29 cellular contexts compared by ENCODE assay signal in the genomic region with DNA sequence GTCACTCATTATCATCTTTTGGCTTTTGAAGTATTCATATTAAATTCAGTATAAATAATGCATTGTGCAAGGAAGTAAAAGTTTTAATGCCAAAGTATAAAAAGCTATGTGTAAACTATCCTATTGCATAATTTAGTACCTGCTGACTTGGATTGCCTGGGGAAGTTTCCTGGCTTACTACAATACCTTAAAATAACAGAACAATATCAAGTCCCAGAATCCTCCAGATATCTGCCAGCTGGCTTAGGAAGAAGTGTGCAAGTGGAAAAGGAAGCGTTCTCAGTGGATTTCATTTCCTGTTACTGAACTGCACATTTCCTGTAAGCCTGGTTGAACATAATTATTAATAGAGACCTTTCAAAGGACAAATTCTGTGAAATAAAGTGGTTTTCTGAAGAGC.
DNase-seq lines count a peak whose midpoint lies in the region; ATAC-seq, FAIRE-seq and TF ChIP-seq lines count a peak whose summit lies in the region.
"Had no signal": no experiment of that assay in that cellular context is flagged by ENCODE, and none has a peak within 500 bp of the region (broad histone marks: within the 10 kb centered on the region; RNA-seq: fewer than 3 reads in every experiment).

No MANE protein-coding gene starts in this region.

- no peaks in the 10 kb centered on the region for H3K27me3 ChIP-seq in BLaER1 treated with 17β-estradiol and CSF1 and Interleukin-3, amounts not matched to agents 10 nM and 100 nM
- H3K27me3 ChIP-seq in body of pancreas (no peaks in the 10 kb centered on the region), pancreas (no peaks in the 10 kb centered on the region)
- H3K27me3 ChIP-seq: neural progenitor cell, thyroid gland had no signal

- ATAC-seq in body of pancreas (peak; percentile 45), pancreas (peak; percentile 43 to 74 (median 70)), HG03135 (IDR thresholded peaks at IDR 0.05; ENCODE audit: unreplicated experiment) (no peak)
- ATAC-seq: foreskin keratinocyte, T-helper 17 cell had no signal

- no peak overlapping the region for H3K4me3 ChIP-seq in BLaER1 treated with 17β-estradiol and CSF1 and Interleukin-3, amounts not matched to agents 10 nM and 100 nM
- H3K4me3 ChIP-seq in body of pancreas = no peak overlapping the region
- no peak overlapping the region for H3K4me3 ChIP-seq in pancreas
- H3K4me3 ChIP-seq: lower lobe of right lung, neural progenitor cell, thyroid gland had no signal

- no peak for DNase-seq in body of pancreas
- DNase-seq in glomerular endothelial cell (ENCODE audit: extremely low read depth, low read depth, low spot score) = peak; percentile 12
- DNase-seq in pancreas = no peak
- no peak for DNase-seq in putamen (ENCODE audit: low spot score)
- no peak for DNase-seq in head of caudate nucleus
- no peak for DNase-seq in DMS 273 (lab: John Stamatoyannopoulos, UW; ENCODE audit: unreplicated experiment)
- DNase-seq: activated CD4-positive, alpha-beta T cell treated with anti-CD3 and anti-CD28 coated beads for 4 hours; activated naive CD4-positive, alpha-beta T cell treated with anti-CD3 and anti-CD28 coated beads for 36 hours; amniotic stem cell; Calu3; central memory CD4-positive, alpha-beta T cell; foreskin keratinocyte; HCEC 1CT; lower lobe of right lung; NCI-H1092; NCI-H187; NCI-H69; SK-N-SH; stimulated activated CD4-positive, alpha-beta T cell treated with anti-CD3 and anti-CD28 coated beads, Interleukin-12 subunit alpha, Interleukin-12 subunit beta, amount 100 ng/mL, for 4 hours; stimulated activated CD4-positive, alpha-beta T cell treated with anti-CD3 and anti-CD28 coated beads, Interleukin-4, amount 100 ng/mL, for 4 hours; stimulated activated naive CD4-positive, alpha-beta T cell; T-helper 17 cell had no signal

- 29 to 38% methylated on average over 1 of the region's 1 CpG for WGBS in body of pancreas, 2 donors
- 28 to 41% methylated on average over 1 of the region's 1 CpG for WGBS in pancreas, 2 donors

- H3K27ac ChIP-seq in BLaER1 treated with 17β-estradiol and CSF1 and Interleukin-3, amounts not matched to agents 10 nM and 100 nM = peak overlapping the region in 1 of 11 experiments; percentile 9; a peak in 1 of 22 replicates
- H3K27ac ChIP-seq in body of pancreas (peak overlapping the region in 1 of 4 donors; percentile 13), pancreas (peak overlapping the region in 1 of 4 donors; percentile 50)
- H3K27ac ChIP-seq: C4-2B, foreskin keratinocyte, HL-60, lower lobe of right lung, neural progenitor cell had no signal

- peak overlapping the region; percentile 14 to 64 (median 50); a peak in 21 of 22 replicates for H3K4me2 ChIP-seq in BLaER1 treated with 17β-estradiol and CSF1 and Interleukin-3, amounts not matched to agents 10 nM and 100 nM
- H3K4me2 ChIP-seq: neural progenitor cell, SK-N-SH had no signal

- no peak for TF ChIP-seq CTCF in body of pancreas (IDR thresholded peaks at IDR 0.05)
- no peak for TF ChIP-seq CTCF in pancreas (IDR thresholded peaks at IDR 0.05)

- H3K4me1 ChIP-seq in BLaER1 treated with 17β-estradiol and CSF1 and Interleukin-3, amounts not matched to agents 10 nM and 100 nM = peaks cover 11 to 18% (median 15%) of the 10 kb centered on the region in 10 experiments; a peak in 18 of 20 replicates
- H3K4me1 ChIP-seq in body of pancreas (peaks cover 17% of the 10 kb centered on the region), pancreas (peaks cover 0 to 6% (median 5%) of the 10 kb centered on the region in 3 donors)
- H3K4me1 ChIP-seq: foreskin keratinocyte, neural progenitor cell had no signal

- no peaks in the 10 kb centered on the region for H3K9me3 ChIP-seq in BLaER1 treated with 17β-estradiol and CSF1 and Interleukin-3, amounts not matched to agents 10 nM and 100 nM (replicated peaks in 1 of 11)
- H3K9me3 ChIP-seq in body of pancreas (no peaks in the 10 kb centered on the region), pancreas (no peaks in the 10 kb centered on the region)
- H3K9me3 ChIP-seq: lower lobe of right lung, SK-N-SH, thyroid gland had no signal

- no peaks in the 10 kb centered on the region for H3K36me3 ChIP-seq in BLaER1 treated with 17β-estradiol and CSF1 and Interleukin-3, amounts not matched to agents 10 nM and 100 nM
- H3K36me3 ChIP-seq in body of pancreas (replicated peaks in 1 of 2; ENCODE audit: insufficient read depth in 1 of 2, low read depth in 2 of 2) (no peaks in the 10 kb centered on the region), pancreas (no peaks in the 10 kb centered on the region)
- H3K36me3 ChIP-seq: lower lobe of right lung, neural progenitor cell, thyroid gland had no signal

- FAIRE-seq in pancreas (lab: Jason Lieb, UNC) = no peak
- FAIRE-seq: islet of Langerhans had no signal

- TF ChIP-seq POLR2A in body of pancreas (IDR thresholded peaks at IDR 0.05) = no peak

- no peak overlapping the region for H3K9ac ChIP-seq in BLaER1 treated with 17β-estradiol and CSF1 and Interleukin-3, amounts not matched to agents 10 nM and 100 nM
- H3K9ac ChIP-seq: neural progenitor cell, SK-N-SH had no signal

- intact Hi-C loops in body of pancreas (cut with DNase I) (no loop called here), pancreas (cut with DNase I) (no loop called here), head of caudate nucleus (cut with DNase I) (no loop called here)

- H4K20me1 ChIP-seq in BLaER1 treated with 17β-estradiol and CSF1 and Interleukin-3, amounts not matched to agents 10 nM and 100 nM = no peaks in the 10 kb centered on the region
